Comparison of ENCODE assay signal across 13 cellular contexts in the genomic region with DNA sequence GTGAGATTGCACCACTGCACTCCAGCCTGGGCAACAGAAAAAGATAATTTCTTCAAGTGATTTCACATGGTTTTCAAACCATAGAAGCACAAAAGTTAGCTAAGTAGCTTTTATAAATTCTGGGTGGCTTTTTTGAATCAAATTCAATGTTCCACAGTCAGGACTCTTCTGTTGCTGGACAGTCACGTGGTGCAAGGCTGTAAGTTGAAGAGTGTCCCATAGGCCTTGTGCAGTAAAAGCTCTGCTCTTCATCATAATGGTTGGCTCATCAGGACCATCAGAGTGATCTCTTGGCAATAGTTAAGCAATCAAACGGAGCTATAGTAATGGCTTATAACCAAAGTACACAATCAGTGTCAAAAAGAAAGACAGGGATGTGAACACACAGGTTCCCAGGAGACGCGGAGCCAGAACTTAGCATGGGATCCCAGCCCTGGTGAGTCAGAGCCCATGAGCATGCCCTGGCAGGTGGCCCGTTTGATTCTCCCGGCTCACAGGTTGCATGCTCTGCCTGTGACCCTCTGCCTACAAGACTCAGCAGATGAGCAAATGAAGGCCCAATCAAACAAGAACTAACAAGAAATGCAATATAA. TPM values are rescaled to one million over a fixed set of nuclear protein-coding genes. Genes with fewer than 3 reads are reported as not detected.
DNase-seq lines count a peak whose midpoint lies in the region; ATAC-seq, FAIRE-seq and TF ChIP-seq lines count a peak whose summit lies in the region.
"Had no signal": no experiment of that assay in that cellular context is flagged by ENCODE, and none has a peak within 500 bp of the region (broad histone marks: within the 10 kb centered on the region; RNA-seq: fewer than 3 reads in every experiment).

No MANE protein-coding gene starts in this region.

- no peak for TF ChIP-seq POLR2A in stomach (IDR thresholded peaks at IDR 0.05)

- H3K4me1 ChIP-seq in RWPE2 (ENCODE audit: insufficient read depth, poor library complexity, severe bottlenecking): peaks cover 10% of the 10 kb centered on the region
- no peaks in the 10 kb centered on the region for H3K4me1 ChIP-seq in fibroblast of lung (ENCODE audit: control insufficient read depth, extremely low read depth, insufficient read depth, low read length)
- no peaks in the 10 kb centered on the region for H3K4me1 ChIP-seq in stomach

- H3K36me3 ChIP-seq in RWPE2 (ENCODE audit: low read depth): no peaks in the 10 kb centered on the region
- no peaks in the 10 kb centered on the region for H3K36me3 ChIP-seq in fibroblast of lung (ENCODE audit: control insufficient read depth, insufficient read depth, low read length)
- no peaks in the 10 kb centered on the region for H3K36me3 ChIP-seq in stomach

- TF ChIP-seq CTCF in RWPE2 (IDR thresholded peaks at IDR 0.05; ENCODE audit: poor library complexity, severe bottlenecking): no peak
- no peak for TF ChIP-seq CTCF in fibroblast of lung (conservative IDR thresholded peaks at IDR 0.05 in 1 of 2, IDR thresholded peaks at IDR 0.05 in 1 of 2; ENCODE audit: low read depth in 1 of 2, low read length in 2 of 2)
- no peak for TF ChIP-seq CTCF in stomach (IDR thresholded peaks at IDR 0.05)

- H3K4me3 ChIP-seq in RWPE2 (ENCODE audit: severe bottlenecking) (no peak overlapping the region), fibroblast of lung (replicated peaks in 1 of 4; ENCODE audit: control extremely low read depth in 1 of 4, insufficient read depth in 1 of 4, low read depth in 3 of 4, low read length in 4 of 4) (no peak overlapping the region), stomach (no peak overlapping the region)
- H3K4me3 ChIP-seq: SK-N-MC had no signal

- DNase-seq in HPDE6-E6E7 (ENCODE audit: extremely low spot score) (peak; percentile 96), RWPE2 (ENCODE audit: low spot score) (peak; percentile 95), fibroblast of lung (ENCODE audit: low read depth in 2 of 2) (peak; percentile 13 to 58), sciatic nerve (ENCODE audit: low spot score) (peak; percentile 74), HTR-8/SVneo (ENCODE audit: insufficient read length, low spot score) (no peak), stomach (no peak), mesenteric fat pad (ENCODE audit: low spot score) (no peak)
- DNase-seq: activated CD4-positive, alpha-beta T cell treated with anti-CD3 and anti-CD28 coated beads, Interleukin-2, amount 50 U/mL, for 1 hour; CD4-positive, alpha-beta T cell; NK-92 treated with Interleukin-12 subunit alpha and Interleukin-12 subunit beta, amount 100 ng/mL, for 24 hours; stimulated activated CD4-positive, alpha-beta T cell treated with anti-CD3 and anti-CD28 coated beads, Interleukin-4, amount 100 ng/mL, for 4 hours had no signal

- H3K27ac ChIP-seq in RWPE2 (ENCODE audit: poor library complexity, severe bottlenecking): no peak overlapping the region
- no peak overlapping the region for H3K27ac ChIP-seq in fibroblast of lung (ENCODE audit: insufficient read depth, low read length)
- no peak overlapping the region for H3K27ac ChIP-seq in stomach
- H3K27ac ChIP-seq: SK-N-MC had no signal

- ATAC-seq in RWPE2 (ENCODE audit: low read depth) (peak; percentile 99), sciatic nerve (peak; percentile 92), GM18502 (IDR thresholded peaks at IDR 0.05; ENCODE audit: poor library complexity, unreplicated experiment) (no peak)

- no peaks in the 10 kb centered on the region for H3K27me3 ChIP-seq in RWPE2 (ENCODE audit: insufficient read depth, poor library complexity, severe bottlenecking)
- no peaks in the 10 kb centered on the region for H3K27me3 ChIP-seq in fibroblast of lung (ENCODE audit: control insufficient read depth, insufficient read depth, low read length)
- H3K27me3 ChIP-seq in stomach: no peaks in the 10 kb centered on the region

- H3K4me2 ChIP-seq in fibroblast of lung (ENCODE audit: extremely low read depth, insufficient read depth, low read length): no peak overlapping the region

- H3K9me3 ChIP-seq in RWPE2 (ENCODE audit: severe bottlenecking) (no peaks in the 10 kb centered on the region), fibroblast of lung (ENCODE audit: control insufficient read depth, insufficient read depth, low read depth, low read length) (no peaks in the 10 kb centered on the region), stomach (no peaks in the 10 kb centered on the region)

- H4K20me1 ChIP-seq in fibroblast of lung (ENCODE audit: control insufficient read depth, extremely low read depth, insufficient read depth, low read length): no peaks in the 10 kb centered on the region

- TF ChIP-seq EP300 in stomach (IDR thresholded peaks at IDR 0.05): no peak

- H2AFZ ChIP-seq in fibroblast of lung (ENCODE audit: low read length): no peak overlapping the region

- no peak overlapping the region for H3K9ac ChIP-seq in fibroblast of lung (ENCODE audit: insufficient read depth, low read length)

- intact Hi-C loops in sciatic nerve (cut with DNase I): no loop called here
- intact Hi-C loops in stomach (cut with DNase I; ENCODE audit: low total_unique reads): no loop called here

- H3K79me2 ChIP-seq in fibroblast of lung (ENCODE audit: control insufficient read depth, insufficient read depth, low read length): no peaks in the 10 kb centered on the region

- no peak for FAIRE-seq in HTR-8/SVneo (lab: Jason Lieb, UNC)

- 71 to 88% (median 82%) methylated on average over 6 of the region's 6 CpGs for WGBS in stomach, 5 donors

RNA-seq across cellular contexts. Expression of gene GPNMB, which starts 10.8 kb away (rescaled TPM):
- 177 and 182 TPM in 2 replicates for total RNA-seq in fibroblast of lung
- 114 and 242 TPM in 2 replicates for polyA plus RNA-seq in fibroblast of lung
- 57.6 and 118 TPM in 2 replicates for polyA plus RNA-seq in fibroblast of lung (2012)
- polyA minus RNA-seq in fibroblast of lung (ENCODE audit: low replicate concordance): 8.2 and 54.1 TPM in 2 replicates
- total RNA-seq in sciatic nerve: 145 TPM
- total RNA-seq in stomach: 10 to 100 TPM; 11.7 to 32.7 (median 26.1) TPM
- polyA plus RNA-seq in stomach: 10 to 100 TPM in 1 of 3 donors, 1 to 10 TPM in 2; 6.1 to 27.8 (median 9.4) TPM
- total RNA-seq in mesenteric fat pad: 183 TPM
- total RNA-seq: CD4-positive, alpha-beta T cell had no signal

RNA-seq across cellular contexts. Expression of gene NUP42, which starts 53.9 kb away (rescaled TPM):
- total RNA-seq in fibroblast of lung (26.5 and 28.2 TPM in 2 replicates), sciatic nerve (26.6 TPM), stomach (100 to 1,000 TPM in 1 of 5 donors, 10 to 100 TPM in 3, 1 to 10 TPM in 1; 3.8 to 113 (median 47.7) TPM), mesenteric fat pad (20.8 TPM)
- polyA plus RNA-seq in fibroblast of lung (13.1 and 13.8 TPM in 2 replicates), stomach (10 to 100 TPM; 15.6 to 25.7 (median 24.4) TPM)
- polyA plus RNA-seq in fibroblast of lung (2012): 12.1 and 13.9 TPM in 2 replicates
- polyA minus RNA-seq in fibroblast of lung (ENCODE audit: low replicate concordance): 4.3 and 18.0 TPM in 2 replicates

Comparison
In these comparisons a context has a peak if more than half of its experiments do, and no peak if none do; other contexts are left out.
1. DNase-seq: peak in HPDE6-E6E7 (single experiment), RWPE2 (single experiment), fibroblast of lung (2 of 2) and sciatic nerve (single experiment); none in HTR-8/SVneo (single experiment), stomach (single experiment) and mesenteric fat pad (single experiment).